8 cellular contexts compared by ENCODE assay signal in the genomic region with DNA sequence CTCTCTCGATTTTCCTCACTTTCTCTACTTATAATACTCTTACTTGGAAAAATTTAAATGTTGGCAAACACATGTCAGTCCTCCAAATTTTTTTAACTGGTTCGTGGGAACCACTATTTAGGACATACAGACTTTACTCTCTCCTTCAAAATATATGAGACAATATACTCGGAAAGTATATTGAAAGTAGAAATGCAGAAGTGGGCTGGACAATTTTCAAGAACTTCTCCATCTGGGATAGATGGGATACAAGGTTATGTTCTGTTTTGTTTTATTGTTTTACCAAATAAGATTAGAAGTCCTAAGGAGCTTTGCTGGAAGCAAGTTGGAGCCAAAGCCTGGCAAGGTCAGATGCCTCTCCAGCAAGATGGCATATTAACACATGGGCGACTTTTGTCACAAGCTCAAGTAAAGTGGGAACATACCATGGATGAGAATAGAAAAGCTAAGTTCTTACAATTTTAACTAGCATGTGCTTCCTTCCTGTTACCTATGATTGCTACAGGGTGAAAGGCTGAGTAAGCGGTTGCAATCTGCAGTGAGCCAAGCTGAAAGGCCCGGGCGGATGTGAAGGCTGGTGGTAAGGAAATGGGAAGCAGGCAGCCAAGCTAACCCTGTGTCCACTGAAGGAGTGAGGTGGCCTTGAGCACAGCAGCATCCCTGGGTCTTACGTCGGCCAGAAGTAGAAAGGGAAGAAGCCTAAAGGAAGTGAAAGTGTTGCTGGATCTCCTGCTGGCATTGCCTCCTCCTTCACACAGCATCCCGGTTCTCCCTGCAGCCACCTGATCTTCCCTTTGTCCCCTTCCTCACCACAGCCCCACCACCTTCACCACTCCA. TPM values are rescaled to one million over a fixed set of nuclear protein-coding genes. Genes with fewer than 3 reads are reported as not detected.
DNase-seq lines count a peak whose midpoint lies in the region; ATAC-seq and TF ChIP-seq lines count a peak whose summit lies in the region.

No MANE protein-coding gene starts in this region.

- H3K4me2 ChIP-seq in fibroblast of lung (ENCODE audit: extremely low read depth, insufficient read depth, low read length), result peak overlapping the region; percentile 3

- H3K27ac Mint-ChIP-seq in CD8-positive, alpha-beta memory T cell, result peak overlapping the region; percentile 86 to 97 (median 90)

- H3K36me3 Mint-ChIP-seq in CD8-positive, alpha-beta memory T cell, result peaks cover 9 to 17% (median 10%) of the 10 kb centered on the region in 3 donors

- H3K27me3 Mint-ChIP-seq in CD8-positive, alpha-beta memory T cell, result no peaks in the 10 kb centered on the region

- peaks cover 77% of the 10 kb centered on the region for H3K4me1 ChIP-seq in CD8-positive, alpha-beta memory T cell (ENCODE audit: insufficient read depth, low read length)
- peaks cover 26% of the 10 kb centered on the region for H3K4me1 ChIP-seq in fibroblast of lung (ENCODE audit: control insufficient read depth, extremely low read depth, insufficient read depth, low read length)
- H3K4me1 ChIP-seq in spleen, result peaks cover 78 to 100% (median 94%) of the 10 kb centered on the region in 6 donors
- peaks cover 76% of the 10 kb centered on the region for H3K4me1 ChIP-seq in vagina
- H3K4me1 ChIP-seq in BE2C, result no peaks in the 10 kb centered on the region; the same call in 1 of the 2 replicates

- H3K27ac ChIP-seq in CD8-positive, alpha-beta memory T cell (ENCODE audit: low read depth, low read length), result no peak overlapping the region
- H3K27ac ChIP-seq in fibroblast of lung (ENCODE audit: insufficient read depth, low read length) (peak overlapping the region; percentile 41), spleen (peak overlapping the region; percentile 27 to 98 (median 95)), vagina (no peak overlapping the region), brain microvascular endothelial cell (no peak overlapping the region)

- H3K9me3 Mint-ChIP-seq in CD8-positive, alpha-beta memory T cell, result no peaks in the 10 kb centered on the region

- in situ Hi-C loops in brain microvascular endothelial cell (cut with HindIII; ENCODE audit: low pct_ligation_motif_present, low sequenced_read_pairs), result no loop called here

- H2AFZ ChIP-seq in fibroblast of lung (ENCODE audit: low read length), result no peak overlapping the region

- TF ChIP-seq CTCF in fibroblast of lung (conservative IDR thresholded peaks at IDR 0.05 in 1 of 2, IDR thresholded peaks at IDR 0.05 in 1 of 2; ENCODE audit: low read depth in 1 of 2, low read length in 2 of 2) (no peak), spleen (IDR thresholded peaks at IDR 0.05 in 8 of 11, conservative IDR thresholded peaks at IDR 0.05 in 3 of 11) (peak in 1 of 11 experiments; percentile 14), vagina (IDR thresholded peaks at IDR 0.05) (no peak), BE2C (IDR thresholded peaks at IDR 0.05; ENCODE audit: low read depth, low read length) (no peak), brain microvascular endothelial cell (IDR thresholded peaks at IDR 0.05; ENCODE audit: low read depth, low read length, missing control alignments) (no peak)

- H3K4me3 Mint-ChIP-seq in CD8-positive, alpha-beta memory T cell, result peak overlapping the region; percentile 80 to 94 (median 87)

- no peaks in the 10 kb centered on the region for H3K36me3 ChIP-seq in CD8-positive, alpha-beta memory T cell (ENCODE audit: insufficient read depth, low read length)
- H3K36me3 ChIP-seq in fibroblast of lung (ENCODE audit: control insufficient read depth, insufficient read depth, low read length) (peaks cover 2% of the 10 kb centered on the region), spleen (no peaks in the 10 kb centered on the region), vagina (no peaks in the 10 kb centered on the region), BE2C (no peaks in the 10 kb centered on the region; the same call in 1 of the 2 replicates), brain microvascular endothelial cell (replicated peaks) (no peaks in the 10 kb centered on the region)

- no peaks in the 10 kb centered on the region for H3K9me3 ChIP-seq in CD8-positive, alpha-beta memory T cell (ENCODE audit: low read length)
- no peaks in the 10 kb centered on the region for H3K9me3 ChIP-seq in fibroblast of lung (ENCODE audit: control insufficient read depth, insufficient read depth, low read depth, low read length)
- no peaks in the 10 kb centered on the region for H3K9me3 ChIP-seq in spleen
- no peaks in the 10 kb centered on the region for H3K9me3 ChIP-seq in vagina
- no peaks in the 10 kb centered on the region for H3K9me3 ChIP-seq in BE2C

- 18 to 36% (median 21%) methylated on average over 10 of the region's 10 CpGs for WGBS in spleen, 5 donors

- peaks cover 82 to 95% (median 90%) of the 10 kb centered on the region in 3 donors for H3K4me1 Mint-ChIP-seq in CD8-positive, alpha-beta memory T cell

- CTCF ChIA-PET in CD8-positive, alpha-beta memory T cell (lab: Charles Lee), result interaction anchor here (0.7 to 9.8 kb wide), 4 partner anchors 7 to 139 kb away, joined by 3 to 362 read pairs (median 8); partner anchors contain the start of gene MAP3K5

- H3K4me3 ChIP-seq in CD8-positive, alpha-beta memory T cell (ENCODE audit: low read length), result peak overlapping the region; percentile 13
- H3K4me3 ChIP-seq in fibroblast of lung (replicated peaks in 1 of 4; ENCODE audit: control extremely low read depth in 1 of 4, insufficient read depth in 1 of 4, low read depth in 3 of 4, low read length in 4 of 4) (no peak overlapping the region), spleen (peak overlapping the region in 7 of 8 donors; percentile 27 to 67 (median 38)), vagina (no peak overlapping the region), BE2C (ENCODE audit: low read depth, low read length) (no peak overlapping the region), brain microvascular endothelial cell (ENCODE audit: low read depth, low read length) (no peak overlapping the region)

- peak; percentile 32 for ATAC-seq in HG02588 (IDR thresholded peaks at IDR 0.05; ENCODE audit: unreplicated experiment)
- ATAC-seq in activated CD4-positive, CD25-positive, alpha-beta regulatory T cell treated with anti-CD3 and anti-CD28 coated beads, Interleukin-2, amount 50 U/mL, for 24 hours, result peak; percentile 22 to 30

- POLR2A ChIA-PET in CD8-positive, alpha-beta memory T cell (lab: Charles Lee), result interaction anchor here (1.0 kb wide), 1 partner anchor 21 kb away, joined by 4 read pairs; no protein-coding TSS in a partner anchor

- H3K79me2 ChIP-seq in fibroblast of lung (ENCODE audit: control insufficient read depth, insufficient read depth, low read length), result peaks cover 72% of the 10 kb centered on the region

- intact Hi-C loops in spleen (cut with DNase I; ENCODE audit: low total_unique reads), result no loop called here
- intact Hi-C loops in vagina (cut with DNase I), result no loop called here

- H4K20me1 ChIP-seq in fibroblast of lung (ENCODE audit: control insufficient read depth, extremely low read depth, insufficient read depth, low read length), result no peaks in the 10 kb centered on the region

- TF ChIP-seq POLR2A in spleen (IDR thresholded peaks at IDR 0.05), result no peak
- no peak for TF ChIP-seq POLR2A in vagina (IDR thresholded peaks at IDR 0.05)

- no peaks in the 10 kb centered on the region for H3K27me3 ChIP-seq in CD8-positive, alpha-beta memory T cell (ENCODE audit: insufficient read depth, low read length, poor library complexity, severe bottlenecking)
- H3K27me3 ChIP-seq in fibroblast of lung (ENCODE audit: control insufficient read depth, insufficient read depth, low read length) (no peaks in the 10 kb centered on the region), spleen (replicated peaks in 1 of 7) (no peaks in the 10 kb centered on the region), vagina (no peaks in the 10 kb centered on the region), BE2C (no peaks in the 10 kb centered on the region), brain microvascular endothelial cell (replicated peaks) (no peaks in the 10 kb centered on the region)

- H3K9ac ChIP-seq in fibroblast of lung (ENCODE audit: insufficient read depth, low read length), result no peak overlapping the region

- peak in 3 of 5 donors; percentile 15 to 52 (median 34) for DNase-seq in CD8-positive, alpha-beta memory T cell
- DNase-seq in fibroblast of lung (ENCODE audit: low read depth in 2 of 2) (peak in 1 of 2 donors; percentile 31), spleen (peak; percentile 91), vagina (ENCODE audit: extremely low spot score in 2 of 2) (no peak), BE2C (no peak), brain microvascular endothelial cell (no peak)

RNA-seq across cellular contexts. Expression of gene MAP3K5, which starts 7.1 kb away (rescaled TPM):
- total RNA-seq in CD8-positive, alpha-beta memory T cell, result 10 to 100 TPM; 12.6 to 12.9 TPM
- 19.9 TPM for polyA plus RNA-seq in CD8-positive, alpha-beta memory T cell
- total RNA-seq in fibroblast of lung (45.2 and 62.6 TPM in 2 replicates), spleen (10 to 100 TPM; 28.8 to 55.0 (median 39.3) TPM), vagina (31.2 TPM)
- polyA plus RNA-seq in fibroblast of lung (10.9 and 20.4 TPM in 2 replicates), spleen (1 to 10 TPM; 7.2 to 9.8 (median 8.4) TPM)
- polyA plus RNA-seq in fibroblast of lung (2012), result 9.7 and 20.1 TPM in 2 replicates
- 3.1 and 7.1 TPM in 2 replicates for polyA minus RNA-seq in fibroblast of lung (ENCODE audit: low replicate concordance)
- polyA plus RNA-seq in BE2C (2012; ENCODE audit: insufficient read depth, insufficient read length, low read depth), result 2.3 TPM

RNA-seq across cellular contexts. Expression of gene PEX7, which starts 37.3 kb away (rescaled TPM):
- 1 to 10 TPM; 4.8 to 5.5 TPM for total RNA-seq in CD8-positive, alpha-beta memory T cell
- 4.9 TPM for polyA plus RNA-seq in CD8-positive, alpha-beta memory T cell
- total RNA-seq in fibroblast of lung (8.7 and 18.0 TPM in 2 replicates), spleen (1 to 10 TPM; 2.2 to 6.4 (median 5.6) TPM), vagina (6.1 TPM)
- polyA plus RNA-seq in fibroblast of lung (9.3 and 10.2 TPM in 2 replicates), spleen (1 to 10 TPM; 2.8 to 4.5 (median 3.8) TPM)
- 5.6 and 6.1 TPM in 2 replicates for polyA plus RNA-seq in fibroblast of lung (2012)
- 1.4 and 5.9 TPM in 2 replicates for polyA minus RNA-seq in fibroblast of lung (ENCODE audit: low replicate concordance)
- polyA plus RNA-seq in BE2C (2012; ENCODE audit: insufficient read depth, insufficient read length, low read depth), result 16.8 TPM

Comparison
In these comparisons a context has a peak if more than half of its experiments do, and no peak if none do; other contexts are left out.
1. DNase-seq: peak in CD8-positive, alpha-beta memory T cell (3 of 5) and spleen (single experiment); none in vagina (0 of 2), BE2C (single experiment) and brain microvascular endothelial cell (single experiment).
2. H3K27ac ChIP-seq: peak in fibroblast of lung (single experiment) and spleen (8 of 8); none in CD8-positive, alpha-beta memory T cell (single experiment), vagina (single experiment) and brain microvascular endothelial cell (single experiment).
3. H3K4me3 ChIP-seq: peak in CD8-positive, alpha-beta memory T cell (single experiment) and spleen (7 of 8); none in fibroblast of lung (0 of 4), vagina (0 of 2), BE2C (single experiment) and brain microvascular endothelial cell (single experiment).